Comparison of ENCODE assay signal across 20 cellular contexts in the genomic region with DNA sequence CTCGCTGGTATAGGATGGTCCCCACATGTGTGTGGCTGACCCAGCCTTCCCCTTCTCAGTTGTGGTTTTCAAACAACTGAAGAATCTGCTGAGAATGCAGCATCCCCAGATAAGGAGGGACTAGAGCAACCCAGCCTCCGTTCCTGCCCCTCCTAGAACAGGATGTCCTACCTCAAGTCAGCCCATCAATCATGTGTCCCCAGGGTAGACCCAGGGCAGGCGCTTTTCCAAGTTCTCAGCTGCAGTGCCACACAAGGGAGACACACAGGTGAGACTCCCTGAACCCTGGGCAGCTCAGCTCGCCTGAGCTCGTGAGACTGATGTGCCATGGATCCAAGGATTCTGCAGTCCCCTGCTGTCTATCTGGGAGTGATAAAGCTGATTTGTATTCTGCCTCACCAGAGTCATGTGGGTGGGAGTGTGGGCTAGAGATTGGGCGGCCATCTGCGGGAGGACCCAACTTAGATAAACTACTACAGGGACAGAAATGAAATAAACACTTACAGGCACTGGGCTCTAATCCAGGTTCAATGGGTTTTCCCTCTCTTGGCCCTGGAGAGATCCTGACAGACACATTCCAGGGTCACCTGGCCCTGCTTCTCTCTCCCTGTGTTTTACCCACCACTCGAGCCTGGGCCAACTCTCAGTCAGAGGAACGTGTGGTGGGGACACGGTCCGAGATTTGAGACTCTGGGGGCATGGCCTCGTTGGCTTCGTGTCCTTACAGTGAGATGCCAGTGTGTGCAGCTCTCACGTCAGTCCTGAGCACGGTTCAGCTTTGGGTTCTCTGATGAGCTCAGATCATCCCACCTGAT.
A peak's percentile ranks its signal among the peaks of the same experiment; 100 is the strongest.
DNase-seq lines count a peak whose midpoint lies in the region; TF ChIP-seq lines count a peak whose summit lies in the region.
"Had no signal": no experiment of that assay in that cellular context is flagged by ENCODE, and none has a peak within 500 bp of the region (broad histone marks: within the 10 kb centered on the region; RNA-seq: fewer than 3 reads in every experiment).

No MANE protein-coding gene starts in this region.

- H3K4me2 ChIP-seq in BLaER1 (peak overlapping the region; percentile 27), neuronal stem cell (ENCODE audit: insufficient read depth, low read length, poor library complexity, severe bottlenecking) (no peak overlapping the region), trophoblast cell (ENCODE audit: low read length) (no peak overlapping the region)
- H3K4me2 ChIP-seq: PC-9 had no signal

- intact Hi-C loops in thyroid gland (cut with DNase I): no loop called here

- no peak overlapping the region for H2BK5ac ChIP-seq in neuronal stem cell (ENCODE audit: low read length)
- H2BK5ac ChIP-seq in trophoblast cell (ENCODE audit: low read depth, low read length, poor library complexity): no peak overlapping the region

- WGBS in neuronal stem cell (ENCODE audit: extremely low coverage in 2 of 2, insufficient read length in 2 of 2, insufficient replicate concordance in 1 of 2), 2 donors: no CpG with 5 or more reads among the region's 15 CpGs
- WGBS in thyroid gland, 2 donors: 53 to 54% methylated on average over 14 to 15 of the region's 15 CpGs
- WGBS in trophoblast cell (ENCODE audit: extremely low coverage, insufficient coverage, insufficient read length): no CpG with 5 or more reads among the region's 15 CpGs

- no peak overlapping the region for H3K9ac ChIP-seq in BLaER1
- no peak overlapping the region for H3K9ac ChIP-seq in neuronal stem cell (ENCODE audit: low read depth, low read length, poor library complexity)
- H3K9ac ChIP-seq in trophoblast cell (ENCODE audit: low read length): no peak overlapping the region

- H4K8ac ChIP-seq in neuronal stem cell (ENCODE audit: low read depth, low read length) (no peak overlapping the region), trophoblast cell (ENCODE audit: low read depth, low read length) (no peak overlapping the region)

- peaks cover 10% of the 10 kb centered on the region for H3K4me1 ChIP-seq in BLaER1
- peaks cover under 1 to 2% of the 10 kb centered on the region in 2 donors for H3K4me1 ChIP-seq in neuronal stem cell (ENCODE audit: control insufficient read depth in 2 of 2, insufficient read depth in 1 of 2, low read depth in 1 of 2, low read length in 2 of 2)
- H3K4me1 ChIP-seq in thyroid gland: peaks cover 2 to 27% of the 10 kb centered on the region in 2 donors
- no peaks in the 10 kb centered on the region for H3K4me1 ChIP-seq in trophoblast cell (ENCODE audit: control insufficient read depth in 1 of 2, insufficient read depth in 2 of 2, low read length in 2 of 2)
- H3K4me1 ChIP-seq: SJSA1 had no signal

- no peaks in the 10 kb centered on the region for H3K9me3 ChIP-seq in BLaER1
- no peaks in the 10 kb centered on the region for H3K9me3 ChIP-seq in neuronal stem cell (replicated peaks in 1 of 2; ENCODE audit: control insufficient read depth in 2 of 2, insufficient read depth in 1 of 2, low read depth in 1 of 2, low read length in 2 of 2)
- H3K9me3 ChIP-seq in thyroid gland: no peaks in the 10 kb centered on the region
- peaks cover 35% of the 10 kb centered on the region for H3K9me3 ChIP-seq in trophoblast cell (ENCODE audit: insufficient read depth, low read depth, low read length)
- H3K9me3 ChIP-seq: MG63, SJSA1 had no signal

- no peak overlapping the region for H4K12ac ChIP-seq in trophoblast cell (ENCODE audit: low read depth, low read length)

- no peak overlapping the region for H3K4me3 ChIP-seq in BLaER1
- H3K4me3 ChIP-seq in neuronal stem cell (ENCODE audit: low read length in 2 of 2): no peak overlapping the region
- H3K4me3 ChIP-seq in thyroid gland (replicated peaks in 1 of 3): no peak overlapping the region
- no peak overlapping the region for H3K4me3 ChIP-seq in trophoblast cell (ENCODE audit: low read depth, low read length)
- H3K4me3 ChIP-seq: MG63, PC-9, SJSA1 had no signal

- no peaks in the 10 kb centered on the region for H3K36me3 ChIP-seq in BLaER1
- no peaks in the 10 kb centered on the region for H3K36me3 ChIP-seq in neuronal stem cell (replicated peaks in 1 of 2; ENCODE audit: control insufficient read depth in 2 of 2, insufficient read depth in 2 of 2, low read length in 2 of 2)
- H3K36me3 ChIP-seq in thyroid gland: no peaks in the 10 kb centered on the region
- no peaks in the 10 kb centered on the region for H3K36me3 ChIP-seq in trophoblast cell (ENCODE audit: control insufficient read depth in 1 of 2, insufficient read depth in 2 of 2, low read length in 2 of 2)
- H3K36me3 ChIP-seq: MG63, SJSA1 had no signal

- H3K79me1 ChIP-seq in neuronal stem cell (ENCODE audit: low read depth, low read length): no peaks in the 10 kb centered on the region
- no peaks in the 10 kb centered on the region for H3K79me1 ChIP-seq in trophoblast cell (ENCODE audit: low read length)

- no peaks in the 10 kb centered on the region for H3K79me2 ChIP-seq in trophoblast cell (ENCODE audit: control insufficient read depth, insufficient read depth, low read length, poor library complexity)

- no peak overlapping the region for H2BK12ac ChIP-seq in neuronal stem cell (ENCODE audit: low read length)
- no peak overlapping the region for H2BK12ac ChIP-seq in trophoblast cell (ENCODE audit: low read length)

- no peak overlapping the region for H4K91ac ChIP-seq in neuronal stem cell (ENCODE audit: low read depth, low read length, poor library complexity)
- H4K91ac ChIP-seq in trophoblast cell (ENCODE audit: low read depth, low read length): no peak overlapping the region

- no peak for TF ChIP-seq CTCF in thyroid gland (IDR thresholded peaks at IDR 0.05)

- H2AK5ac ChIP-seq in neuronal stem cell (ENCODE audit: low read depth, low read length) (peak overlapping the region; percentile 88), trophoblast cell (ENCODE audit: low read length) (no peak overlapping the region)

- TF ChIP-seq POLR2A in thyroid gland (IDR thresholded peaks at IDR 0.05): no peak

- no peak overlapping the region for H2BK15ac ChIP-seq in neuronal stem cell (ENCODE audit: low read length)

- H3K4ac ChIP-seq in neuronal stem cell (ENCODE audit: low read length) (no peak overlapping the region), trophoblast cell (ENCODE audit: low read depth, low read length) (no peak overlapping the region)

- H3K27ac ChIP-seq in BLaER1: no peak overlapping the region
- H3K27ac ChIP-seq in neuronal stem cell (replicated peaks; ENCODE audit: low read length): no peak overlapping the region
- peak overlapping the region in 1 of 3 donors; percentile 30 for H3K27ac ChIP-seq in thyroid gland
- no peak overlapping the region for H3K27ac ChIP-seq in trophoblast cell (ENCODE audit: low read depth, low read length)
- H3K27ac ChIP-seq: PC-9, SJSA1 had no signal

- H2BK120ac ChIP-seq in neuronal stem cell (ENCODE audit: low read depth, low read length): no peak overlapping the region
- H2BK120ac ChIP-seq in trophoblast cell (ENCODE audit: insufficient read depth, low read length, poor library complexity): no peak overlapping the region

- H3K14ac ChIP-seq in neuronal stem cell (ENCODE audit: low read length) (peak overlapping the region; percentile 65), trophoblast cell (ENCODE audit: low read length) (no peak overlapping the region)

- no peaks in the 10 kb centered on the region for H4K20me1 ChIP-seq in BLaER1

- H3K18ac ChIP-seq in neuronal stem cell (ENCODE audit: low read length) (peak overlapping the region; percentile 67), trophoblast cell (ENCODE audit: low read length) (no peak overlapping the region)

- peak overlapping the region; percentile 25 for H3K23ac ChIP-seq in neuronal stem cell (ENCODE audit: low read depth, low read length, poor library complexity)
- no peak overlapping the region for H3K23ac ChIP-seq in trophoblast cell (ENCODE audit: low read length)

- DNase-seq in RPMI8226: peak; percentile 46
- DNase-seq in neuronal stem cell (ENCODE audit: low spot score): no peak
- peak; percentile 14 to 26 for DNase-seq in thyroid gland
- DNase-seq in SKM-1 (lab: John Stamatoyannopoulos, UW; ENCODE audit: unreplicated experiment): no peak
- no peak for DNase-seq in DMS79 (lab: John Stamatoyannopoulos, UW)
- DNase-seq in trophoblast cell: no peak
- DNase-seq: DMS153; KG1; MG63; NCI-H1105 treated with DMSO at 0.1 percent for 48 hours; NCI-H146; NCI-H1930; NCI-H446; NCI-H524 treated with DMSO at 0.1 percent for 48 hours; NCI-H774; NK-92 treated with Interleukin-12 subunit alpha and Interleukin-12 subunit beta, amount 100 ng/mL, for 24 hours; PC-9; Right ventricle myocardium superior had no signal

- H3K27me3 ChIP-seq in BLaER1 (no peaks in the 10 kb centered on the region), neuronal stem cell (ENCODE audit: control insufficient read depth in 3 of 3, insufficient read depth in 3 of 3, low read depth in 1 of 3, low read length in 3 of 3) (peaks cover 0 to 4% (median 0%) of the 10 kb centered on the region in 3 experiments), thyroid gland (no peaks in the 10 kb centered on the region), trophoblast cell (ENCODE audit: insufficient read depth, low read length) (no peaks in the 10 kb centered on the region)
- H3K27me3 ChIP-seq: MG63, SJSA1 had no signal

- H2AFZ ChIP-seq in neuronal stem cell (ENCODE audit: low read length): no peak overlapping the region
- H2AFZ ChIP-seq in trophoblast cell (ENCODE audit: insufficient read depth, low read length, poor library complexity): no peak overlapping the region
- H2AFZ ChIP-seq: PC-9 had no signal

Comparison
In these comparisons a context has a peak if more than half of its experiments do, and no peak if none do; other contexts are left out.
1. DNase-seq: peak in RPMI8226 (single experiment) and thyroid gland (2 of 2); none in neuronal stem cell (single experiment), SKM-1 (single experiment), DMS79 (single experiment) and trophoblast cell (0 of 2).